ENCODE assay signal across 8 cellular contexts in genomic region chr5:81751009-81751835, GRCh38. TPM values are rescaled to one million over a fixed set of nuclear protein-coding genes. Genes with fewer than 3 reads are reported as not detected.
DNase-seq lines count a peak whose midpoint lies in the region; ATAC-seq, FAIRE-seq and TF ChIP-seq lines count a peak whose summit lies in the region.

Gene SSBP2, minus strand, starts transcription at chr5:81751097. Its CDS starts 55 bp downstream, at chr5:81751042.

- H3K79me2 ChIP-seq in OCI-LY3 (ENCODE audit: low read length) = no peaks in the 10 kb centered on the region
- no peaks in the 10 kb centered on the region for H3K79me2 ChIP-seq in endothelial cell of umbilical vein (ENCODE audit: control insufficient read depth, insufficient read depth, low read length)

- POLR2A ChIA-PET in endothelial cell of umbilical vein (lab: Charles Lee) = interaction anchor here (0.9 to 1.9 kb wide), 4 partner anchors 28 to 414 kb away, joined by 3 to 37 read pairs (median 6); partner anchors contain the start of gene ATG10

- H3K9me3 ChIP-seq in HUES64 (ENCODE audit: insufficient read depth, low read depth, low read length) (no peaks in the 10 kb centered on the region), OCI-LY3 (ENCODE audit: insufficient read depth, low read length) (no peaks in the 10 kb centered on the region), endothelial cell of umbilical vein (replicated peaks; ENCODE audit: control insufficient read depth, insufficient read depth, low read length) (no peaks in the 10 kb centered on the region)

- H2AFZ ChIP-seq in OCI-LY3 (ENCODE audit: low read depth, low read length) = peak within 1 kb of the TSS; percentile 64
- peak within 1 kb of the TSS; percentile 93 for H2AFZ ChIP-seq in endothelial cell of umbilical vein (ENCODE audit: low read depth, low read length)

- H3K36me3 ChIP-seq in HUES64 (ENCODE audit: insufficient read depth, low read length) (no peaks in the 10 kb centered on the region), OCI-LY3 (replicated peaks; ENCODE audit: low read depth, low read length) (no peaks in the 10 kb centered on the region), endothelial cell of umbilical vein (ENCODE audit: control insufficient read depth in 2 of 2, extremely low read depth in 1 of 2, insufficient read depth in 2 of 2, low read length in 2 of 2) (no peaks in the 10 kb centered on the region)

- H3K4me3 ChIP-seq in HUES64 (ENCODE audit: low read length) (peak within 1 kb of the TSS; percentile 92), OCI-LY3 (ENCODE audit: low read length) (peak within 1 kb of the TSS; percentile 87), endothelial cell of umbilical vein (replicated peaks in 1 of 3; ENCODE audit: insufficient read depth in 1 of 3, low read depth in 1 of 3, low read length in 3 of 3) (peak within 1 kb of the TSS; percentile 55 to 76 (median 69))

- dilution Hi-C loops in endothelial cell of umbilical vein (cut with MboI; ENCODE audit: extremely low pct_ligation_motif_present, low sequenced_read_pairs) = no loop called here

- H3K9ac ChIP-seq in HUES64 (ENCODE audit: low read depth, low read length) (peak within 1 kb of the TSS; percentile 81), OCI-LY3 (ENCODE audit: low read length) (peak within 1 kb of the TSS; percentile 79), endothelial cell of umbilical vein (replicated peaks; ENCODE audit: extremely low read depth, insufficient read depth, low read length) (peak within 1 kb of the TSS; percentile 89)

- DNase-seq in DMS 273 (lab: John Stamatoyannopoulos, UW; ENCODE audit: unreplicated experiment) = peak; percentile 99
- DNase-seq in activated T-cell treated with anti-CD3 and anti-CD28 coated beads for 1 hour (ENCODE audit: low read depth) = peak; percentile 100
- DNase-seq in endothelial cell of umbilical vein (ENCODE audit: low read depth, low spot score) = peak; percentile 99
- DNase-seq in middle frontal gyrus (ENCODE audit: extremely low spot score, low spot score) = peak; percentile 95
- peak; percentile 98 to 99 for DNase-seq in stimulated activated CD8-positive, alpha-beta memory T cell treated with anti-CD3 and anti-CD28 coated beads, Interleukin-2, amount 100 ng/mL, for 1 hour (ENCODE audit: low read depth in 2 of 2)

- WGBS in HUES64 = under 1% methylated on average over 70 of the region's 73 CpGs

- TF ChIP-seq POLR2A in endothelial cell of umbilical vein (IDR thresholded peaks at IDR 0.05; ENCODE audit: low read depth, low read length) = peak; percentile 63

- intact Hi-C loops in endothelial cell of umbilical vein (cut with micrococcal nuclease) = loop anchor here (1.0 to 10.0 kb wide), 15 partner anchors 28 to 786 kb away; partner anchors contain the start of genes RASGRF2 and ZCCHC9

- peak within 1 kb of the TSS; percentile 83 for H3K4me2 ChIP-seq in OCI-LY3 (ENCODE audit: low read length)
- H3K4me2 ChIP-seq in endothelial cell of umbilical vein (ENCODE audit: insufficient read depth, low read length) = peak within 1 kb of the TSS; percentile 51

- no TSS peak for BruUV-seq in endothelial cell of umbilical vein (replicated peaks; lab: Mats Ljungman, UMichigan)

- H3K27me3 ChIP-seq in HUES64 (ENCODE audit: insufficient read depth, low read length) = peaks cover 20% of the 10 kb centered on the region
- H3K27me3 ChIP-seq in OCI-LY3 (ENCODE audit: low read depth, low read length) = peaks cover 34% of the 10 kb centered on the region
- no peaks in the 10 kb centered on the region for H3K27me3 ChIP-seq in endothelial cell of umbilical vein (ENCODE audit: control insufficient read depth in 2 of 2, insufficient read depth in 2 of 2, low read length in 2 of 2)

- FAIRE-seq in endothelial cell of umbilical vein (lab: Jason Lieb, UNC) = peak; percentile 88

- peak; percentile 78 for ATAC-seq in GM21515 (IDR thresholded peaks at IDR 0.05; ENCODE audit: unreplicated experiment)

- no peaks in the 10 kb centered on the region for H4K20me1 ChIP-seq in OCI-LY3 (ENCODE audit: insufficient read depth, low read length)
- no peaks in the 10 kb centered on the region for H4K20me1 ChIP-seq in endothelial cell of umbilical vein (replicated peaks; ENCODE audit: control insufficient read depth, extremely low read depth, insufficient read depth, low read length)

- no peaks in the 10 kb centered on the region for H3K9me1 ChIP-seq in endothelial cell of umbilical vein (replicated peaks; ENCODE audit: control insufficient read depth, extremely low read depth, insufficient read depth, low read length)

- H3K27ac ChIP-seq in HUES64 (ENCODE audit: low read depth, low read length) = peak within 1 kb of the TSS; percentile 79
- peak within 1 kb of the TSS; percentile 61 for H3K27ac ChIP-seq in OCI-LY3 (ENCODE audit: low read length)
- H3K27ac ChIP-seq in endothelial cell of umbilical vein (ENCODE audit: insufficient read depth, low read depth, low read length) = peak within 1 kb of the TSS; percentile 92

- TF ChIP-seq CTCF in OCI-LY3 (IDR thresholded peaks at IDR 0.05; ENCODE audit: low read depth, low read length) (no peak), endothelial cell of umbilical vein (IDR thresholded peaks at IDR 0.05; ENCODE audit: extremely low read depth in 1 of 2, insufficient read depth in 1 of 2, low read depth in 1 of 2, low read length in 2 of 2) (no peak)

- CTCF ChIA-PET in endothelial cell of umbilical vein (lab: Charles Lee) = interaction anchor here (0.6 to 4.6 kb wide), 18 partner anchors 28 to 423 kb away, joined by 3 to 89 read pairs (median 6); no protein-coding TSS in a partner anchor

- H3K4me1 ChIP-seq in HUES64 (ENCODE audit: insufficient read depth, low read length) (peaks cover 54% of the 10 kb centered on the region), OCI-LY3 (ENCODE audit: low read length) (peaks cover 10% of the 10 kb centered on the region), endothelial cell of umbilical vein (ENCODE audit: control insufficient read depth, extremely low read depth, insufficient read depth, low read length) (peaks cover 15% of the 10 kb centered on the region)

TF ChIP-seq in endothelial cell of umbilical vein, 7 proteins besides CTCF, POLR2A, EP300 and RAD21:
- TF ChIP-seq MAX (IDR thresholded peaks at IDR 0.05; ENCODE audit: insufficient read depth, insufficient read length) (peak; percentile 8), POLR2AphosphoS5 (IDR thresholded peaks at IDR 0.05; ENCODE audit: insufficient read depth, low read depth, low read length) (peak; percentile 85), FOS (IDR thresholded peaks at IDR 0.05; ENCODE audit: borderline replicate concordance, insufficient read depth, low read length) (no peak), EZH2 (IDR thresholded peaks at IDR 0.05; ENCODE audit: borderline replicate concordance, low read depth, low read length, severe bottlenecking) (no peak)

RNA-seq across cellular contexts. Expression of gene SSBP2, which starts in this region (rescaled TPM):
- polyA plus RNA-seq in HUES64 (2013, experiment 1 of 2) = 28.0 TPM
- polyA plus RNA-seq in HUES64 (2013, experiment 2 of 2) = 47.7 TPM
- 7.9 and 9.6 TPM in 2 replicates for total RNA-seq in endothelial cell of umbilical vein
- 11.3 and 11.5 TPM in 2 replicates for polyA plus RNA-seq in endothelial cell of umbilical vein
- 14.5 and 14.9 TPM in 2 replicates for polyA plus RNA-seq in endothelial cell of umbilical vein (2011; cell fraction: cytosol; rRNA removed)
- 19.1 and 23.3 TPM in 2 replicates for polyA plus RNA-seq in endothelial cell of umbilical vein (2011; cell fraction: nucleus; rRNA removed)
- 9.3 and 10.5 TPM in 2 replicates for polyA plus RNA-seq in endothelial cell of umbilical vein (2012)
- 15.7 and 16.4 TPM in 2 replicates for polyA minus RNA-seq in endothelial cell of umbilical vein
- polyA minus RNA-seq in endothelial cell of umbilical vein (2011; cell fraction: cytosol; rRNA and poly(A)+ RNA removed) = 5.9 TPM
- 16.5 and 21.1 TPM in 2 replicates for polyA minus RNA-seq in endothelial cell of umbilical vein (2011; cell fraction: nucleus; rRNA and poly(A)+ RNA removed)

Comparison
In these comparisons a context has a peak if more than half of its experiments do, and no peak if none do; other contexts are left out.
1. Peak in every context shown above with its lines: DNase-seq, ATAC-seq, H3K4me3 ChIP-seq and H3K27ac ChIP-seq.